In the genomic region with DNA sequence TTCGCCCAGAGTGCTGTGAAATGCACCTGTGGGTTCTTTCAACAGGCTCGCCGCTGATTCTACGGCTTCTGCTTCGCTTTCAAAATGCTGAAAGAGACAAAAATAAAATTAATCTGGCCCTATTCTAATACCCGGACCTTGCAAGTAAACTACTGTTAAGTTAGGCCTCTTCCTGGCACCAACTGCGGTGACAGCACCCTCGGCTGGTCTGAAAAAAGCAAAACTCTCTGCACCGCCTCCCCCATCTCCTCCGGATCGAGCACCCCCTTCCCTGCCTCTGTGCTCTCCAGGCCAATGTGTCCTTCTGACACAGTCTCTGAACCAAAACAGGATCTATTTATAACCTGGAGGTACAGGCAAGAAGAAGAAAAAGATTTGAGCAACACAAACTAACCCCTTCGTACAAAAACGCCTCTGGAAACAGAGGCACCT, we compare ENCODE assay signal across 8 cellular contexts. TPM values are rescaled to one million over a fixed set of nuclear protein-coding genes. Genes with fewer than 3 reads are reported as not detected.
DNase-seq lines count a peak whose midpoint lies in the region; ATAC-seq and TF ChIP-seq lines count a peak whose summit lies in the region.

No MANE protein-coding gene starts in this region.

- peaks cover 43 to 47% of the 10 kb centered on the region in 2 donors for H3K4me1 Mint-ChIP-seq in natural killer cell
- H3K4me1 Mint-ChIP-seq in stimulated activated naive CD8-positive, alpha-beta T cell treated with anti-CD3 and anti-CD28 coated beads, Interleukin-15, amount 100 ng/mL, for 72 hours, result peaks cover 41% of the 10 kb centered on the region

- ATAC-seq in HG02943 (IDR thresholded peaks at IDR 0.05; ENCODE audit: low read depth, unreplicated experiment), result peak; percentile 28
- peak; percentile 49 to 69 (median 51) for ATAC-seq in natural killer cell
- ATAC-seq in stimulated activated naive CD8-positive, alpha-beta T cell treated with anti-CD3 and anti-CD28 coated beads, Interleukin-15, amount 100 ng/mL, for 72 hours, result peak; percentile 67

- no peaks in the 10 kb centered on the region for H3K27me3 Mint-ChIP-seq in natural killer cell (ENCODE audit: low read depth in 2 of 2)
- H3K27me3 Mint-ChIP-seq in stimulated activated naive CD8-positive, alpha-beta T cell treated with anti-CD3 and anti-CD28 coated beads, Interleukin-15, amount 100 ng/mL, for 72 hours, result no peaks in the 10 kb centered on the region

- no peaks in the 10 kb centered on the region for H3K9me2 ChIP-seq in OCI-LY1 (ENCODE audit: low read depth, low read length)

- H3K9me3 ChIP-seq in OCI-LY1 (ENCODE audit: low read length), result no peaks in the 10 kb centered on the region

- peak overlapping the region; percentile 88 for H3K4me3 ChIP-seq in OCI-LY1 (ENCODE audit: low read depth, low read length, poor library complexity, severe bottlenecking)

- peak overlapping the region; percentile 75 for H3K4me2 ChIP-seq in OCI-LY1 (ENCODE audit: low read length)

- no peak overlapping the region for H2AFZ ChIP-seq in OCI-LY1 (ENCODE audit: low read length)

- H3K4me3 Mint-ChIP-seq in natural killer cell, result peak overlapping the region; percentile 99
- peak overlapping the region; percentile 95 to 99 for H3K4me3 Mint-ChIP-seq in stimulated activated naive CD8-positive, alpha-beta T cell treated with anti-CD3 and anti-CD28 coated beads, Interleukin-15, amount 100 ng/mL, for 72 hours

- H3K9me3 Mint-ChIP-seq in natural killer cell, result no peaks in the 10 kb centered on the region
- no peaks in the 10 kb centered on the region for H3K9me3 Mint-ChIP-seq in stimulated activated naive CD8-positive, alpha-beta T cell treated with anti-CD3 and anti-CD28 coated beads, Interleukin-15, amount 100 ng/mL, for 72 hours

- H3K79me2 ChIP-seq in OCI-LY1 (ENCODE audit: insufficient read depth, low read length), result peaks cover 47% of the 10 kb centered on the region

- H4K20me1 ChIP-seq in OCI-LY1 (ENCODE audit: insufficient read depth, low read length), result no peaks in the 10 kb centered on the region

- H3K27ac Mint-ChIP-seq in natural killer cell, result peak overlapping the region; percentile 97
- H3K27ac Mint-ChIP-seq in stimulated activated naive CD8-positive, alpha-beta T cell treated with anti-CD3 and anti-CD28 coated beads, Interleukin-15, amount 100 ng/mL, for 72 hours, result peak overlapping the region; percentile 94 to 99

- no peaks in the 10 kb centered on the region for H3F3A ChIP-seq in OCI-LY1 (ENCODE audit: insufficient read depth, low read length)

- TF ChIP-seq CTCF in OCI-LY1 (IDR thresholded peaks at IDR 0.05; ENCODE audit: low read length) (peak; percentile 51), natural killer cell (IDR thresholded peaks at IDR 0.05) (no peak)

- H3K9ac ChIP-seq in OCI-LY1 (ENCODE audit: low read length), result peak overlapping the region; percentile 78

- peak; percentile 59 for DNase-seq in NK-92 treated with Interleukin-12 subunit alpha and Interleukin-12 subunit beta, amount 100 ng/mL, for 24 hours (lab: John Stamatoyannopoulos, UW)
- DNase-seq in NK-92 (lab: John Stamatoyannopoulos, UW; ENCODE audit: unreplicated experiment) (no peak), activated T-helper 1 cell treated with Interleukin-2 at 50 U/mL for 16 hours (ENCODE audit: low read depth) (peak; percentile 28), fibroblast of peridontal ligament (ENCODE audit: extremely low read depth) (peak; percentile 71), natural killer cell (peak; percentile 49)
- DNase-seq in stimulated activated naive CD8-positive, alpha-beta T cell treated with anti-CD3 and anti-CD28 coated beads, Interleukin-15, amount 100 ng/mL, for 72 hours, result peak; percentile 53 to 64

- H3K4me1 ChIP-seq in OCI-LY1 (ENCODE audit: insufficient read depth, low read length, severe bottlenecking), result peaks cover 78% of the 10 kb centered on the region

- intact Hi-C loops in natural killer cell (cut with micrococcal nuclease), result loop anchor here (2.0 kb wide), 2 partner anchors 109 to 149 kb away; a partner anchor contains a TSS

- H3K27ac ChIP-seq in OCI-LY1 (ENCODE audit: low read depth, low read length, poor library complexity, severe bottlenecking), result peak overlapping the region; percentile 86

- H3K36me3 Mint-ChIP-seq in natural killer cell, result peaks cover 2% of the 10 kb centered on the region

- H3K36me3 ChIP-seq in OCI-LY1 (ENCODE audit: insufficient read depth, low read length), result peaks cover 44% of the 10 kb centered on the region

- no peaks in the 10 kb centered on the region for H3K27me3 ChIP-seq in OCI-LY1 (ENCODE audit: insufficient read depth, low read length)

RNA-seq across cellular contexts. Expression of a gene that starts 1.1 kb away (rescaled TPM):
- 100 to 1,000 TPM; 107 to 127 (median 114) TPM for total RNA-seq in natural killer cell
